Comparison of ENCODE assay signal across 33 cellular contexts in genomic region chr6:4615231-4615630, GRCh38.
"Had no signal": no experiment of that assay in that cellular context is flagged by ENCODE, and none has a peak within 500 bp of the region (broad histone marks: within the 10 kb centered on the region; RNA-seq: fewer than 3 reads in every experiment).

No MANE protein-coding gene starts in this region.

- H3K27me3 ChIP-seq: MG63 had no signal

- H3K9me3 ChIP-seq: MG63 had no signal

- H3K4me3 ChIP-seq: MG63 had no signal

- DNase-seq: Karpas-422, Kasumi-1, KG1, MG63, MM.1S, MV-4-11, NCI-H1048, NCI-H1092, NCI-H1092 treated with DMSO at 0.1 percent for 48 hours, NCI-H1105, NCI-H1105 treated with DMSO at 0.1 percent for 48 hours, NCI-H1417, NCI-H1417 treated with DMSO at 0.1 percent for 48 hours, NCI-H1436, NCI-H1436 treated with DMSO at 0.1 percent for 48 hours, NCI-H146, NCI-H1694, NCI-H1694 treated with DMSO at 0.1 percent for 48 hours, NCI-H187, NCI-H187 treated with DMSO at 0.1 percent for 48 hours, NCI-H1930, NCI-H2029, NCI-H2029 treated with DMSO at 0.1 percent for 48 hours, NCI-H2081, NCI-H2081 treated with DMSO at 0.1 percent for 48 hours, NCI-H2107, NCI-H2171, NCI-H2171 treated with DMSO at 0.1 percent for 48 hours, NCI-H2227 treated with DMSO at 0.1 percent for 48 hours, NCI-H226, NCI-H345, NCI-H510A had no signal

- H3K27ac ChIP-seq: KMS-11 had no signal

- H3K36me3 ChIP-seq: MG63 had no signal

- H3K4me2 ChIP-seq: KMS-11 had no signal

- H3K9ac ChIP-seq: KMS-11 had no signal
